8 cellular contexts compared by ENCODE assay signal in genomic region chr16:84144859-84145639, GRCh38. TPM values are rescaled to one million over a fixed set of nuclear protein-coding genes. Genes with fewer than 3 reads are reported as not detected.
DNase-seq lines count a peak whose midpoint lies in the region; ATAC-seq and TF ChIP-seq lines count a peak whose summit lies in the region.

Gene DNAAF1 (plus strand): TSS chr16:84145308. CDS start chr16:84145441, 133 bp downstream.
Gene HSDL1 (minus strand): TSS chr16:84145177. CDS start chr16:84131321, 13,856 bp downstream.

- no peaks in the 10 kb centered on the region for H3K9me3 ChIP-seq in left lung

- H3K36me3 ChIP-seq in left lung = no peaks in the 10 kb centered on the region

- no peak for TF ChIP-seq CTCF in AG10803 (conservative IDR thresholded peaks at IDR 0.05; ENCODE audit: low read length)
- no peak for TF ChIP-seq CTCF in coronary artery (IDR thresholded peaks at IDR 0.05)
- TF ChIP-seq CTCF in left lung (IDR thresholded peaks at IDR 0.05) = no peak

- DNase-seq in AG10803 (ENCODE audit: low read depth) (peak; percentile 76), NCI-H446 (lab: John Stamatoyannopoulos, UW) (peak; percentile 29 to 83), coronary artery (ENCODE audit: low spot score) (peak; percentile 90), left lung (peak; percentile 91 to 98)
- DNase-seq in activated CD4-positive, alpha-beta T cell treated with anti-CD3 and anti-CD28 coated beads for 4 hours = peak; percentile 91 to 94
- peak; percentile 93 for DNase-seq in stimulated activated CD4-positive, alpha-beta T cell treated with anti-CD3 and anti-CD28 coated beads, Interleukin-1b, Interleukin-23, amount 100 ng/mL, for 48 hours

- H3K27ac ChIP-seq in coronary artery (peak within 1 kb of the TSS; percentile 70 to 87), left lung (peak within 1 kb of the TSS; percentile 69 to 83)

- H3K4me3 ChIP-seq in AG10803 (ENCODE audit: low read length) (peak within 1 kb of the TSS; percentile 80), coronary artery (peak within 1 kb of the TSS; percentile 98), left lung (peak within 1 kb of the TSS; percentile 78 to 81)

- ATAC-seq in GM18907 (IDR thresholded peaks at IDR 0.05; ENCODE audit: unreplicated experiment) (peak; percentile 92), HG03135 (IDR thresholded peaks at IDR 0.05; ENCODE audit: unreplicated experiment) (peak; percentile 88), left lung (peak; percentile 97)

- peaks cover 5 to 20% of the 10 kb centered on the region in 2 donors for H3K4me1 ChIP-seq in left lung

- intact Hi-C loops in left lung (cut with DNase I) = no loop called here

- H3K27me3 ChIP-seq in left lung = peaks cover 0 to 20% of the 10 kb centered on the region in 2 donors

RNA-seq across cellular contexts. Expression of gene DNAAF1, which starts in this region (rescaled TPM):
- 10 to 100 TPM in 1 of 2 donors, under 1 TPM in 1; 0.85 to 10.3 TPM for total RNA-seq in left lung

RNA-seq across cellular contexts. Expression of gene HSDL1, which starts in this region (rescaled TPM):
- total RNA-seq in left lung = 10 to 100 TPM; 26.0 to 27.8 TPM

Comparison
In these comparisons a context has a peak if more than half of its experiments do, and no peak if none do; other contexts are left out.
1. Peak in every context shown above with its lines: DNase-seq, ATAC-seq, H3K4me3 ChIP-seq and H3K27ac ChIP-seq.